16 cellular contexts compared by ENCODE assay signal in the genomic region with DNA sequence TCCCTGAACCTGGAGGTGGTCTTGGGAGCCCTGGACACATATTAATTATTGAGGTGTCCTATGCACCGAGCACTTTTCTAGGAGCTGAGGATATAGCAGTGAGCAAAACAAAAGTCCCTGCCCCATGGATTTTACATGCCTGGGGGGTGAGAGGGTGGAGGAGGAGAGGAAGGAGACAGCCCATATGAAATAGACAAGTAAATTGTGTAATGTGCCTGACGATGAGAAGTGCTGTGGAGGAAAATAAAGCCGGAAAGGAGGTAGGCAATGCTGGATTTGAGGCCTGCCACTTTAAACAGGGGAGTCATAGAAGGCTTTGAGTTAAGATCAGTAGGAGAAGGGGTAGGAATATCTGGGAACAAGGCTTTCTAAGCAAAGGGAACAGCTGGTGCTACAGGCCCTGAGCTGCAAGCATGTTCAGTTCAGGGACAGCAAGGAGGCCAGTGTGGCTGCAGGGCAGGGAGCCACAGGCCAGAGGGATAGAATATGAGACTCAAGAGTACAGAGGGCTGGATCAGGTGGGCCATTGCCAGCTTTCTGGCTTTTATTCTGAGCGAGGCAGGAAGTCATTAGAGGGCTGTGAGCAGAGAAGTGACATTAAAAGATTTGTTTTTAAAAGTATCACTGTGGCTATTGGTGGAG. TPM values are rescaled to one million over a fixed set of nuclear protein-coding genes. Genes with fewer than 3 reads are reported as not detected.
DNase-seq lines count a peak whose midpoint lies in the region; ATAC-seq, FAIRE-seq and TF ChIP-seq lines count a peak whose summit lies in the region.
"Had no signal": no experiment of that assay in that cellular context is flagged by ENCODE, and none has a peak within 500 bp of the region (broad histone marks: within the 10 kb centered on the region; RNA-seq: fewer than 3 reads in every experiment).

No MANE protein-coding gene starts in this region.

- peak; percentile 55 for ATAC-seq in K562
- peak in 1 of 2 donors; percentile 34 for ATAC-seq in upper lobe of left lung (ENCODE audit: low FRiP score in 2 of 2)
- ATAC-seq in GM21717 (IDR thresholded peaks at IDR 0.05; ENCODE audit: unreplicated experiment): no peak
- ATAC-seq: activated CD8-positive, alpha-beta memory T cell treated with anti-CD3 and anti-CD28 coated beads, Interleukin-2, amount 10 ng/mL, durations not matched to agents 7 days and 5 days had no signal

- TF ChIP-seq POLR2A in K562 (conservative IDR thresholded peaks at IDR 0.05): no peak
- TF ChIP-seq POLR2A in upper lobe of left lung (IDR thresholded peaks at IDR 0.05): no peak

- H3K27ac ChIP-seq in K562 (ENCODE audit: extremely low read depth, low read depth, low read length) (peak overlapping the region; percentile 63), upper lobe of left lung (peak overlapping the region; percentile 15 to 67 (median 40))
- H3K27ac ChIP-seq: 22Rv1 had no signal

- BruUV-seq in K562 (replicated peaks; lab: Mats Ljungman, UMichigan) (no TSS peak), MCF 10A (replicated peaks; lab: Mats Ljungman, UMichigan) (no TSS peak)

- peak overlapping the region; percentile 49; a peak in 3 of 4 replicates for H3K9ac ChIP-seq in K562 (ENCODE audit: insufficient read depth in 1 of 2, low read depth in 2 of 2, low read length in 2 of 2)

- CTCF ChIA-PET in K562 (lab: Yijun Ruan, JAX; ENCODE audit: low intra/inter-chr PET ratio) (no interaction called here), MCF 10A (lab: Yijun Ruan, JAX) (no interaction called here)

- H2AFZ ChIP-seq in K562 (ENCODE audit: low read depth, low read length): peak overlapping the region; percentile 86

- H3K27ac Mint-ChIP-seq in nephron: peak overlapping the region; percentile 36 to 66 (median 45)
- H3K27ac Mint-ChIP-seq in glutamatergic neuron (ENCODE audit: unreplicated experiment): no peak overlapping the region
- H3K27ac Mint-ChIP-seq in MCF 10A (ENCODE audit: low read depth, unreplicated experiment): no peak overlapping the region
- H3K27ac Mint-ChIP-seq: activated CD8-positive, alpha-beta memory T cell treated with anti-CD3 and anti-CD28 coated beads, Interleukin-2, amount 10 ng/mL, durations not matched to agents 7 days and 5 days had no signal

- H3K4me3 ChIP-seq in K562 (no peak overlapping the region), upper lobe of left lung (no peak overlapping the region)

- no peak for FAIRE-seq in K562 (lab: Jason Lieb, UNC)

- H3K4me1 Mint-ChIP-seq in nephron (peaks cover 55% of the 10 kb centered on the region), glutamatergic neuron (ENCODE audit: low read depth, unreplicated experiment) (peaks cover 12% of the 10 kb centered on the region), MCF 10A (ENCODE audit: insufficient read depth, unreplicated experiment) (no peaks in the 10 kb centered on the region)
- H3K4me1 Mint-ChIP-seq: activated CD8-positive, alpha-beta memory T cell treated with anti-CD3 and anti-CD28 coated beads, Interleukin-2, amount 10 ng/mL, durations not matched to agents 7 days and 5 days had no signal

- H4K20me1 ChIP-seq in K562 (replicated peaks; ENCODE audit: control insufficient read depth, insufficient read depth, low read length): no peaks in the 10 kb centered on the region

- peak; percentile 10 for DNase-seq in DMS153 (lab: John Stamatoyannopoulos, UW)
- no peak for DNase-seq in DMS153 treated with DMSO at 0.1 percent for 48 hours (lab: John Stamatoyannopoulos, UW; ENCODE audit: unreplicated experiment)
- peak in 1 of 4 experiments; percentile 17 for DNase-seq in K562 (ENCODE audit: extremely low read depth in 1 of 4, low spot score in 3 of 4)
- no peak for DNase-seq in upper lobe of left lung
- no peak for DNase-seq in glutamatergic neuron
- no peak for DNase-seq in MCF 10A (ENCODE audit: unreplicated experiment)
- DNase-seq: activated CD4-positive, CD25-positive, alpha-beta regulatory T cell; activated CD8-positive, alpha-beta memory T cell treated with anti-CD3 and anti-CD28 coated beads, Interleukin-2, amount 10 ng/mL, durations not matched to agents 7 days and 5 days; activated gamma-delta T cell treated with Interleukin-2 at 50 U/mL for 16 hours; anterior cingulate cortex; cortex of kidney; HCEC 1CT; NCI-H187 had no signal

- H3K27me3 ChIP-seq in K562 (ENCODE audit: control insufficient read depth in 2 of 2, insufficient read depth in 2 of 2, low read length in 2 of 2) (no peaks in the 10 kb centered on the region), upper lobe of left lung (no peaks in the 10 kb centered on the region)

- POLR2A ChIA-PET in K562 (lab: Yijun Ruan, JAX): interaction anchor here (0.6 to 2.4 kb wide), 6 partner anchors 17 to 162 kb away, joined by 3 to 12 read pairs (median 5); partner anchors contain the start of gene MYLIP
- POLR2A ChIA-PET in MCF 10A (lab: Yijun Ruan, JAX): interaction anchor here (1.2 kb wide), 1 partner anchor 19 kb away, joined by 3 read pairs; the partner anchor contains the start of gene MYLIP

- TF ChIP-seq CTCF in K562 (IDR thresholded peaks at IDR 0.05 in 2 of 3, conservative IDR thresholded peaks at IDR 0.05 in 1 of 3; ENCODE audit: insufficient read depth in 2 of 3, low read depth in 1 of 3, low read length in 3 of 3) (no peak), nephron (IDR thresholded peaks at IDR 0.05; ENCODE audit: unreplicated experiment in 3 of 3) (no peak), upper lobe of left lung (IDR thresholded peaks at IDR 0.05) (no peak), glutamatergic neuron (IDR thresholded peaks at IDR 0.05; ENCODE audit: partially characterized antibody, unreplicated experiment) (no peak), MCF 10A (IDR thresholded peaks at IDR 0.05; ENCODE audit: unreplicated experiment) (no peak)

- no peaks in the 10 kb centered on the region for H3K27me3 Mint-ChIP-seq in nephron (ENCODE audit: low read depth)
- H3K27me3 Mint-ChIP-seq in glutamatergic neuron (ENCODE audit: unreplicated experiment): no peaks in the 10 kb centered on the region
- no peaks in the 10 kb centered on the region for H3K27me3 Mint-ChIP-seq in MCF 10A (ENCODE audit: insufficient read depth, unreplicated experiment)

- H3K9me3 ChIP-seq in K562 (replicated peaks; ENCODE audit: control insufficient read depth, insufficient read depth, low read depth, low read length) (no peaks in the 10 kb centered on the region), upper lobe of left lung (no peaks in the 10 kb centered on the region)

- whole genome bisulfite sequencing in K562 (ENCODE audit: insufficient coverage, low coverage, missing lambda C conversion rate): 13% methylated on average over 4 of the region's 4 CpGs
- WGBS in upper lobe of left lung, 2 donors: 37 to 42% methylated on average over 4 of the region's 4 CpGs

- H3K4me1 ChIP-seq in K562 (replicated peaks in 1 of 2; ENCODE audit: control insufficient read depth in 2 of 2, insufficient read depth in 2 of 2, low read length in 2 of 2): peaks cover 16 to 43% of the 10 kb centered on the region in 2 experiments
- peaks cover 10 to 34% (median 20%) of the 10 kb centered on the region in 4 donors for H3K4me1 ChIP-seq in upper lobe of left lung

- H3K36me3 ChIP-seq in K562 (ENCODE audit: control insufficient read depth, insufficient read depth, low read length) (no peaks in the 10 kb centered on the region), upper lobe of left lung (no peaks in the 10 kb centered on the region)

- no peaks in the 10 kb centered on the region for H3K79me2 ChIP-seq in K562 (ENCODE audit: control insufficient read depth, insufficient read depth, low read length)

- H3K9me1 ChIP-seq in K562 (ENCODE audit: control insufficient read depth, insufficient read depth, low read length): no peaks in the 10 kb centered on the region

- intact Hi-C loops in K562 (cut with micrococcal nuclease) (no loop called here), MCF 10A (cut with micrococcal nuclease) (no loop called here)

- in situ Hi-C loops in K562 (cut with MboI): no loop called here

- H3K4me2 ChIP-seq in K562 (ENCODE audit: insufficient read depth, low read length): peak overlapping the region; percentile 67; the same call in 1 of the 2 replicates

- H3K36me3 Mint-ChIP-seq in nephron (ENCODE audit: low read depth) (no peaks in the 10 kb centered on the region), glutamatergic neuron (ENCODE audit: unreplicated experiment) (no peaks in the 10 kb centered on the region), MCF 10A (ENCODE audit: insufficient read depth, unreplicated experiment) (no peaks in the 10 kb centered on the region)
- H3K36me3 Mint-ChIP-seq: activated CD8-positive, alpha-beta memory T cell treated with anti-CD3 and anti-CD28 coated beads, Interleukin-2, amount 10 ng/mL, durations not matched to agents 7 days and 5 days had no signal

- H3K9me3 Mint-ChIP-seq in nephron (no peaks in the 10 kb centered on the region), glutamatergic neuron (ENCODE audit: unreplicated experiment) (no peaks in the 10 kb centered on the region), MCF 10A (ENCODE audit: unreplicated experiment) (no peaks in the 10 kb centered on the region)

- no peak for TF ChIP-seq EP300 in K562 (IDR thresholded peaks at IDR 0.05; ENCODE audit: low read length)
- no peak for TF ChIP-seq EP300 in upper lobe of left lung (IDR thresholded peaks at IDR 0.05)

- no peak overlapping the region for H3K4me3 Mint-ChIP-seq in nephron
- H3K4me3 Mint-ChIP-seq in glutamatergic neuron (ENCODE audit: unreplicated experiment): no peak overlapping the region
- H3K4me3 Mint-ChIP-seq in MCF 10A (ENCODE audit: unreplicated experiment): no peak overlapping the region
- H3K4me3 Mint-ChIP-seq: activated CD8-positive, alpha-beta memory T cell treated with anti-CD3 and anti-CD28 coated beads, Interleukin-2, amount 10 ng/mL, durations not matched to agents 7 days and 5 days had no signal

- no peak for TF ChIP-seq RAD21 in K562 (CRISPR knock-in tag; conservative IDR thresholded peaks at IDR 0.05 in 1 of 2, IDR thresholded peaks at IDR 0.05 in 1 of 2)

RNA-seq across cellular contexts. Expression of gene MYLIP, which starts 19.1 kb away (rescaled TPM):
- 54.7 and 71.0 TPM in 2 replicates for total RNA-seq in K562 (2011; cell fraction: chromatin; rRNA removed; ENCODE audit: low replicate concordance)
- total RNA-seq in K562 (2011; cell fraction: nucleolus; rRNA removed): 35.4 TPM in 2 replicates
- 46.5 and 66.0 TPM in 2 replicates for total RNA-seq in K562 (2011; cell fraction: nucleoplasm; rRNA removed)
- total RNA-seq in K562 (2014; rRNA removed) (31.1 and 31.5 TPM in 2 replicates), K562 (2014; rRNA removed; fragmentation: Illumina TruSeq; extraction: Trizol) (27.2 and 29.2 TPM in 2 replicates), K562 (2015; rRNA removed; fragmentation: Illumina TruSeq; extraction: Trizol) (37.8 and 43.5 TPM in 2 replicates), K562 (2021) (32.5 and 34.4 TPM in 2 replicates), upper lobe of left lung (10 to 100 TPM; 29.9 to 95.3 (median 43.9) TPM), glutamatergic neuron (ENCODE audit: unreplicated experiment) (12.9 TPM), MCF 10A (2022) (2.1 TPM in 2 replicates)
- polyA plus RNA-seq in K562 (2011; rRNA removed) (41.9 and 46.1 TPM in 2 replicates), K562 (2014; fragmentation: Illumina TruSeq; extraction: Trizol) (27.1 and 29.8 TPM in 2 replicates), K562 (2014; fragmentation: Nextera tagmentation; extraction: Ambion mirVana) (10 to 100 TPM; 10.8 to 12.9 TPM), K562 (2014; rRNA removed) (33.4 and 37.1 TPM in 2 replicates)
- 21.3 and 30.8 TPM in 2 replicates for polyA plus RNA-seq in K562 (2011; cell fraction: cytosol; rRNA removed)
- polyA plus RNA-seq in K562 (2011; cell fraction: nucleus; rRNA removed): 66.4 and 72.9 TPM in 2 replicates
- 31.8 and 37.9 TPM in 2 replicates for polyA plus RNA-seq in K562 (2012)
- polyA minus RNA-seq in K562 (2011; rRNA and poly(A)+ RNA removed): 49.0 and 49.4 TPM in 2 replicates
- 22.9 and 24.3 TPM in 2 replicates for polyA minus RNA-seq in K562 (2011; cell fraction: cytosol; rRNA and poly(A)+ RNA removed)
- polyA minus RNA-seq in K562 (2011; cell fraction: nucleus; rRNA and poly(A)+ RNA removed): 36.1 and 55.1 TPM in 2 replicates

Comparison
In these comparisons a context has a peak if more than half of its experiments do, and no peak if none do; other contexts are left out.
1. H3K27ac Mint-ChIP-seq: peak in nephron (3 of 3); none in glutamatergic neuron (single experiment) and MCF 10A (single experiment).